1 cellular context compared by ENCODE assay signal in the genomic region with DNA sequence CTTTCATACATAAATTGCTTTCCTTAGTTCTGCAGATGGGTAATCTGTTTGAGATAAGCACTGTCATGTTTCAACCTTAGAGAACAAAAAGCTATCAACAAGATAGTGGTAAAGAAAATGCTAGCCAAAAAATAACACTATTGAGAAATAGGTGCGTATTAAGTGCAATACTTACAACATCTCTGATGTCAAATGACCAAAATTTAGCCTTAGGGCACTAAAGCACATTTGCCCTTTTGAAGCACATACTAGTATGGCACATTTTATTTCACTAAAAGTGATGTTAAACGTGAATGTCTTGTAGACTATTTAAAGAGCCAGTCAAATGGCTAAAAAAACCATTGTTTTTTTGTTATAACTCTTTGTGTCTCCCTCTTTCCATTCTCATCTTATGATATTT.
TF ChIP-seq lines count a peak whose summit lies in the region.

No MANE protein-coding gene starts in this region.

TF ChIP-seq in IMR-90, 13 proteins besides CTCF, POLR2A, EP300 and RAD21:
- TF ChIP-seq RCOR1 (IDR thresholded peaks at IDR 0.05; ENCODE audit: insufficient replicate concordance, low read length) (no peak), CEBPB (IDR thresholded peaks at IDR 0.05; ENCODE audit: low read depth, low read length) (0 out of 2 replicates have a peak, but pooled peaks have one; percentile 24)
